ENCODE assay signal across 10 cellular contexts in the genomic region with DNA sequence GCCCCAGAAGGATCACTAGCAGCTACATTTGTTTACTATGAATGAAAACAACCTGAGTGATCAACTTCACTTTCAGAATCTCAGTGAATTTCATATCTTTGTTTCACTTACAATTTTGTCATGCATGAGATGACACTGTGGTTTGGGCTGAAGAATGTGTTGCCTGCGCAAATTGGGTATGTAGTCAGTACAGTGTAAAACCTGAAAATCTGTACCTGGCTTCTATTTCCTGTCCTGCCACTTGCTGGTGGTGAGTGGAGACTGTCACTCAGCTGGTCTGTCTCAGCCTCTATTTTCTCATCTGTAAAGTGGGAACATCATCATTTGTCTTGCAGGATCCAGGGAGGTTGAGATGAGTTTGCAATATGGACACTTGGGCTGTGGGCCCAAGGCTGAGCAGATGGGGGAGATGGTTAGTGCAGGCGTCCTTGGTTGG.
DNase-seq lines count a peak whose midpoint lies in the region; ATAC-seq and TF ChIP-seq lines count a peak whose summit lies in the region.
"Had no signal": no experiment of that assay in that cellular context is flagged by ENCODE, and none has a peak within 500 bp of the region (broad histone marks: within the 10 kb centered on the region; RNA-seq: fewer than 3 reads in every experiment).

No MANE protein-coding gene starts in this region.

- no peaks in the 10 kb centered on the region for H3K27me3 Mint-ChIP-seq in activated naive CD4-positive, alpha-beta T cell treated with anti-CD3 and anti-CD28 coated beads, Interleukin-2, amount 10 ng/mL, durations not matched to agents 7 days and 5 days
- no peaks in the 10 kb centered on the region for H3K27me3 Mint-ChIP-seq in stimulated activated naive B cell treated with anti-CD40 and anti-IgM and Interleukin-4, amounts not matched to agents 10 μg/mL and 1 μg/mL and 100 μg/mL, for 72 hours

- CTCF ChIA-PET in activated naive CD4-positive, alpha-beta T cell treated with anti-CD3 and anti-CD28 coated beads, Interleukin-2, amount 10 ng/mL, durations not matched to agents 7 days and 5 days (lab: Charles Lee) = interaction anchor here (1.9 kb wide), 1 partner anchor 146 kb away, joined by 4 read pairs; no protein-coding TSS in a partner anchor

- 67 to 93% methylated on average over 2 of the region's 2 CpGs for WGBS in esophagus squamous epithelium, 2 donors

- peaks cover 6% of the 10 kb centered on the region for H3K9me3 Mint-ChIP-seq in activated naive CD4-positive, alpha-beta T cell treated with anti-CD3 and anti-CD28 coated beads, Interleukin-2, amount 10 ng/mL, durations not matched to agents 7 days and 5 days
- peaks cover 7% of the 10 kb centered on the region in 2 donors for H3K9me3 Mint-ChIP-seq in stimulated activated naive B cell treated with anti-CD40 and anti-IgM and Interleukin-4, amounts not matched to agents 10 μg/mL and 1 μg/mL and 100 μg/mL, for 72 hours
- H3K9me3 Mint-ChIP-seq: brain had no signal

- no peaks in the 10 kb centered on the region for H3K9me3 ChIP-seq in esophagus squamous epithelium

- no peak for TF ChIP-seq CTCF in esophagus squamous epithelium (IDR thresholded peaks at IDR 0.05)

- no peak overlapping the region for H3K27ac ChIP-seq in esophagus squamous epithelium

- peak; percentile 81 for ATAC-seq in HG02610 (IDR thresholded peaks at IDR 0.05; ENCODE audit: unreplicated experiment)
- ATAC-seq in HG03558 (IDR thresholded peaks at IDR 0.05; ENCODE audit: extremely low read depth, unreplicated experiment) = peak; percentile 89
- ATAC-seq in stimulated activated naive B cell treated with anti-CD40 and anti-IgM and Interleukin-4, amounts not matched to agents 10 μg/mL and 1 μg/mL and 100 μg/mL, for 72 hours (replicated peaks) = peak; percentile 84 to 85

- peaks cover 11% of the 10 kb centered on the region for H3K36me3 Mint-ChIP-seq in activated naive CD4-positive, alpha-beta T cell treated with anti-CD3 and anti-CD28 coated beads, Interleukin-2, amount 10 ng/mL, durations not matched to agents 7 days and 5 days
- H3K36me3 Mint-ChIP-seq in stimulated activated naive B cell treated with anti-CD40 and anti-IgM and Interleukin-4, amounts not matched to agents 10 μg/mL and 1 μg/mL and 100 μg/mL, for 72 hours = peaks cover 68 to 86% of the 10 kb centered on the region in 2 donors
- H3K36me3 Mint-ChIP-seq: brain had no signal

- peak overlapping the region; percentile 8 for H3K4me3 Mint-ChIP-seq in activated naive CD4-positive, alpha-beta T cell treated with anti-CD3 and anti-CD28 coated beads, Interleukin-2, amount 10 ng/mL, durations not matched to agents 7 days and 5 days
- peak overlapping the region; percentile 51 to 73 for H3K4me3 Mint-ChIP-seq in stimulated activated naive B cell treated with anti-CD40 and anti-IgM and Interleukin-4, amounts not matched to agents 10 μg/mL and 1 μg/mL and 100 μg/mL, for 72 hours
- H3K4me3 Mint-ChIP-seq: brain had no signal

- peak; percentile 44 for DNase-seq in activated naive CD4-positive, alpha-beta T cell treated with anti-CD3 and anti-CD28 coated beads, Interleukin-2, amount 10 ng/mL, durations not matched to agents 7 days and 5 days
- DNase-seq in activated naive CD4-positive, alpha-beta T cell treated with anti-CD3 and anti-CD28 coated beads, Interleukin-2, amount 50 U/mL, for 16 hours = no peak
- DNase-seq in stimulated activated naive B cell treated with anti-CD40 and anti-IgM and Interleukin-4, amounts not matched to agents 10 μg/mL and 1 μg/mL and 100 μg/mL, for 72 hours = peak; percentile 28
- no peak for DNase-seq in amygdala (lab: John Stamatoyannopoulos, UW)
- DNase-seq in esophagus squamous epithelium (lab: John Stamatoyannopoulos, UW) = no peak
- DNase-seq in superior temporal gyrus (ENCODE audit: extremely low spot score) = no peak
- DNase-seq: NCI-H226 had no signal

- no peaks in the 10 kb centered on the region for H3K36me3 ChIP-seq in esophagus squamous epithelium

- peaks cover 82% of the 10 kb centered on the region for H3K4me1 Mint-ChIP-seq in activated naive CD4-positive, alpha-beta T cell treated with anti-CD3 and anti-CD28 coated beads, Interleukin-2, amount 10 ng/mL, durations not matched to agents 7 days and 5 days
- H3K4me1 Mint-ChIP-seq in stimulated activated naive B cell treated with anti-CD40 and anti-IgM and Interleukin-4, amounts not matched to agents 10 μg/mL and 1 μg/mL and 100 μg/mL, for 72 hours = peaks cover 49 to 84% of the 10 kb centered on the region in 2 donors

- H3K27me3 ChIP-seq in esophagus squamous epithelium = peaks cover 0 to 41% (median 0%) of the 10 kb centered on the region in 4 donors

- no peak overlapping the region for H3K4me3 ChIP-seq in esophagus squamous epithelium

- peak overlapping the region; percentile 90 for H3K27ac Mint-ChIP-seq in activated naive CD4-positive, alpha-beta T cell treated with anti-CD3 and anti-CD28 coated beads, Interleukin-2, amount 10 ng/mL, durations not matched to agents 7 days and 5 days
- peak overlapping the region; percentile 97 for H3K27ac Mint-ChIP-seq in stimulated activated naive B cell treated with anti-CD40 and anti-IgM and Interleukin-4, amounts not matched to agents 10 μg/mL and 1 μg/mL and 100 μg/mL, for 72 hours
- H3K27ac Mint-ChIP-seq: brain had no signal

- peaks cover 0 to 44% (median 5%) of the 10 kb centered on the region in 3 donors for H3K4me1 ChIP-seq in esophagus squamous epithelium

- intact Hi-C loops in esophagus squamous epithelium (cut with DNase I) = no loop called here

- no peak for TF ChIP-seq POLR2A in esophagus squamous epithelium (IDR thresholded peaks at IDR 0.05)

Comparison
In these comparisons a context has a peak if more than half of its experiments do, and no peak if none do; other contexts are left out.
1. DNase-seq: peak in activated naive CD4-positive, alpha-beta T cell treated with anti-CD3 and anti-CD28 coated beads, Interleukin-2, amount 10 ng/mL, durations not matched to agents 7 days and 5 days (single experiment) and stimulated activated naive B cell treated with anti-CD40 and anti-IgM and Interleukin-4, amounts not matched to agents 10 μg/mL and 1 μg/mL and 100 μg/mL, for 72 hours (single experiment); none in activated naive CD4-positive, alpha-beta T cell treated with anti-CD3 and anti-CD28 coated beads, Interleukin-2, amount 50 U/mL, for 16 hours (single experiment), amygdala (0 of 56), esophagus squamous epithelium (single experiment) and superior temporal gyrus (single experiment).
2. Peak in every context shown above with its lines, with median percentiles within 50 percentile points of each other: ATAC-seq.